Comparison of ENCODE assay signal across 1 cellular context in genomic region chr11:125111341-125112234, GRCh38.
TF ChIP-seq lines count a peak whose summit lies in the region.

TSS of gene TMEM218 (minus strand) at chr11:125111626. CDS start at chr11:125102241, 9,385 bp downstream.

TF ChIP-seq in HepG2, 621 proteins besides CTCF, POLR2A, EP300 and RAD21 (continued from another document and continues in another):
- TF ChIP-seq GLMP (CRISPR knock-in tag; IDR thresholded peaks at IDR 0.05; ENCODE audit: borderline replicate concordance) (no peak), AHR (CRISPR knock-in tag; IDR thresholded peaks at IDR 0.05) (no peak), SP1 (IDR thresholded peaks at IDR 0.05) (no peak), SP1 (CRISPR knock-in tag; IDR thresholded peaks at IDR 0.05) (no peak), DNMT1 (CRISPR knock-in tag; IDR thresholded peaks at IDR 0.05) (no peak), HMGXB3 (CRISPR knock-in tag; IDR thresholded peaks at IDR 0.05; ENCODE audit: borderline replicate concordance) (no peak; the same call in 1 of the 2 replicates), ZBTB43 (CRISPR knock-in tag; conservative IDR thresholded peaks at IDR 0.05) (no peak), LCORL (IDR thresholded peaks at IDR 0.05) (no peak), LCORL (CRISPR knock-in tag; IDR thresholded peaks at IDR 0.05) (peak; percentile 44; the same call in 1 of the 2 replicates), SRSF1 (optimal IDR thresholded peaks at IDR 0.05; ENCODE audit: low read depth, low read length) (no peak), ZFYVE20 (CRISPR knock-in tag; IDR thresholded peaks at IDR 0.05; ENCODE audit: borderline replicate concordance, low read depth) (no peak), ZNF446 (CRISPR knock-in tag; IDR thresholded peaks at IDR 0.05) (no peak), NR0B2 (CRISPR knock-in tag; IDR thresholded peaks at IDR 0.05) (no peak), ATM (IDR thresholded peaks at IDR 0.05; ENCODE audit: borderline replicate concordance) (no peak), HNF4A (CRISPR knock-in tag; IDR thresholded peaks at IDR 0.05) (0 out of 2 replicates have a peak, but pooled peaks have one; percentile 34), POGZ (CRISPR knock-in tag; IDR thresholded peaks at IDR 0.05) (peak; percentile 95), ATF1 (CRISPR knock-in tag; IDR thresholded peaks at IDR 0.05) (peak; percentile 83), SPEN (CRISPR knock-in tag; IDR thresholded peaks at IDR 0.05; ENCODE audit: low read depth) (peak; percentile 90), NFKB2 (CRISPR knock-in tag; IDR thresholded peaks at IDR 0.05; ENCODE audit: borderline replicate concordance) (peak; percentile 61; the same call in 1 of the 2 replicates), ZNF274 (CRISPR knock-in tag; IDR thresholded peaks at IDR 0.05) (peak; percentile 63; the same call in 1 of the 2 replicates), MYNN (CRISPR knock-in tag; IDR thresholded peaks at IDR 0.05; ENCODE audit: low read depth) (no peak), E2F2 (CRISPR knock-in tag; IDR thresholded peaks at IDR 0.05; ENCODE audit: borderline replicate concordance) (no peak), FOXC1 (CRISPR knock-in tag; IDR thresholded peaks at IDR 0.05; ENCODE audit: borderline replicate concordance) (0 out of 2 replicates have a peak, but pooled peaks have one; percentile 28), ZNF552 (CRISPR knock-in tag; IDR thresholded peaks at IDR 0.05; ENCODE audit: borderline replicate concordance) (no peak; the same call in 1 of the 2 replicates), ZBTB4 (CRISPR knock-in tag; IDR thresholded peaks at IDR 0.05; ENCODE audit: borderline replicate concordance) (peak; percentile 8; the same call in 1 of the 2 replicates), ZNF276 (CRISPR knock-in tag; IDR thresholded peaks at IDR 0.05; ENCODE audit: low read depth) (no peak), GATAD2A (CRISPR knock-in tag; IDR thresholded peaks at IDR 0.05) (no peak), ARHGAP35 (CRISPR knock-in tag; IDR thresholded peaks at IDR 0.05; ENCODE audit: borderline replicate concordance) (no peak), TBX3 (IDR thresholded peaks at IDR 0.05; ENCODE audit: borderline replicate concordance) (peak; percentile 89), ZNF782 (CRISPR knock-in tag; IDR thresholded peaks at IDR 0.05; ENCODE audit: borderline replicate concordance) (no peak), ZNF30 (CRISPR knock-in tag; IDR thresholded peaks at IDR 0.05) (no peak), SUZ12 (IDR thresholded peaks at IDR 0.05; ENCODE audit: low read depth, low read length) (no peak), SMC3 (IDR thresholded peaks at IDR 0.05; ENCODE audit: low read length) (no peak), PAX8 (CRISPR knock-in tag; IDR thresholded peaks at IDR 0.05; ENCODE audit: borderline replicate concordance) (no peak), FOSL2 (CRISPR knock-in tag; IDR thresholded peaks at IDR 0.05) (no peak), ZUFSP (CRISPR knock-in tag; IDR thresholded peaks at IDR 0.05; ENCODE audit: borderline replicate concordance) (no peak), ZXDC (CRISPR knock-in tag; IDR thresholded peaks at IDR 0.05) (no peak), ZBTB49 (CRISPR knock-in tag; IDR thresholded peaks at IDR 0.05; ENCODE audit: borderline replicate concordance) (no peak)
